In the genomic region with DNA sequence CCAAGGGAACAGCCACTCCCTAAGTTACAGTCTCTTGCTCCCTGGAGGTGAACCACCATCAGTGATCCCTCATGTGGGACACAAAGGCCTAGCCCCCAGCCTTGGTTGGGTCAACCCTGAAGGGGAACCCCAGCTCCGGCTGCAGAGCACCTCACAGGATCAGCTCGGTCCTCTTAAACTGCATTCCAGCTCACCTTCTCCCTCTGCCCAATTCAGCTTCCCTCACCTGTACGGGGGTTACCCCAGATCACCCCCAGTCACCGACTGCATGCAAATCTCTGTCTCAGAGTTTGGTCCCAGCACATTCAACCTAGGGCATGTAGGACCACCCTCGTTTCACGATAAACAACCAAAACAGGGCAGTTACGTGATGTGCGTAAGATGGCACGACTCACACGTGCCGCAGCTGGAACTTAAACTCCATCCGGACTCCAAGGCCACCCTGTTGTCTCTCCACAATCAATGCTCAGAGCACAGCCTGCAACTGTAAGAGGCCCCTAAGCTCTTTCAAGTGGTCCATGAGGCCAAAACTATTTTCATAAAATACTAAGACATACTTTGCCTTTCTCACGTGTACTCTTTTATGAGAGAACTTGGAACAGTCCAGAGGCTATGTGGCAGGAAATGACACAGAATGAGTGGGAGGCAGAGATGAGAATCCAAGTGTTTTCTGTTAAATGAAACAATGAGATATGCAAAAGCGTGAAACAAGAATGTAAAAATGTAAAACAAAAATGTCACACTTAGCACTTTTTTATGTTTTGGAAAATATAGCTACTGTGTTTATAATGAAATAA, we compare ENCODE assay signal across 18 cellular contexts.
DNase-seq lines count a peak whose midpoint lies in the region; ATAC-seq and TF ChIP-seq lines count a peak whose summit lies in the region.
"Had no signal": no experiment of that assay in that cellular context is flagged by ENCODE, and none has a peak within 500 bp of the region (broad histone marks: within the 10 kb centered on the region; RNA-seq: fewer than 3 reads in every experiment).

No MANE protein-coding gene starts in this region.

- no peak overlapping the region for H3K27ac ChIP-seq in colonic mucosa

- H3K4me3 Mint-ChIP-seq in activated CD8-positive, alpha-beta T cell treated with anti-CD3 and anti-CD28 coated beads, Interleukin-2, amount 10 ng/mL, durations not matched to agents 7 days and 5 days = no peak overlapping the region
- H3K4me3 Mint-ChIP-seq in progenitor cell of endocrine pancreas (ENCODE audit: low read depth) = no peak overlapping the region
- H3K4me3 Mint-ChIP-seq: B cell; CD8-positive, alpha-beta T cell; IgD-negative memory B cell had no signal

- no peak overlapping the region for H3K27ac Mint-ChIP-seq in activated CD8-positive, alpha-beta T cell treated with anti-CD3 and anti-CD28 coated beads, Interleukin-2, amount 10 ng/mL, durations not matched to agents 7 days and 5 days
- no peak overlapping the region for H3K27ac Mint-ChIP-seq in progenitor cell of endocrine pancreas
- H3K27ac Mint-ChIP-seq: B cell; CD8-positive, alpha-beta T cell; IgD-negative memory B cell had no signal

- no peaks in the 10 kb centered on the region for H3K36me3 Mint-ChIP-seq in activated CD8-positive, alpha-beta T cell treated with anti-CD3 and anti-CD28 coated beads, Interleukin-2, amount 10 ng/mL, durations not matched to agents 7 days and 5 days (ENCODE audit: low read depth)
- no peaks in the 10 kb centered on the region for H3K36me3 Mint-ChIP-seq in progenitor cell of endocrine pancreas (ENCODE audit: insufficient read depth)
- H3K36me3 Mint-ChIP-seq: CD8-positive, alpha-beta T cell; IgD-negative memory B cell had no signal

- no peak overlapping the region for H3K9ac ChIP-seq in colonic mucosa (ENCODE audit: low read depth in 2 of 2, low read length in 2 of 2)
- H3K9ac ChIP-seq: SK-N-SH had no signal

- peaks cover 2% of the 10 kb centered on the region for H3K27me3 Mint-ChIP-seq in activated CD8-positive, alpha-beta T cell treated with anti-CD3 and anti-CD28 coated beads, Interleukin-2, amount 10 ng/mL, durations not matched to agents 7 days and 5 days (ENCODE audit: low read depth)
- H3K27me3 Mint-ChIP-seq in progenitor cell of endocrine pancreas = no peaks in the 10 kb centered on the region
- H3K27me3 Mint-ChIP-seq: B cell had no signal

- CTCF ChIA-PET in activated CD8-positive, alpha-beta T cell treated with anti-CD3 and anti-CD28 coated beads, Interleukin-2, amount 10 ng/mL, durations not matched to agents 7 days and 5 days (lab: Charles Lee) = no interaction called here

- no peaks in the 10 kb centered on the region for H3K27me3 ChIP-seq in H7 (ENCODE audit: control insufficient read depth, insufficient read depth, low read length)
- H3K27me3 ChIP-seq in colonic mucosa = no peaks in the 10 kb centered on the region

- intact Hi-C loops in colonic mucosa (cut with DNase I) = no loop called here

- TF ChIP-seq CTCF in colonic mucosa (IDR thresholded peaks at IDR 0.05) (no peak), progenitor cell of endocrine pancreas (IDR thresholded peaks at IDR 0.05; ENCODE audit: unreplicated experiment) (no peak)

- DNase-seq in COLO829 (ENCODE audit: low spot score) (peak; percentile 8), H7 (peak; percentile 29), mesenteric fat pad (ENCODE audit: low spot score) (peak; percentile 65), colonic mucosa (no peak), progenitor cell of endocrine pancreas (ENCODE audit: low spot score, unreplicated experiment) (no peak)
- DNase-seq in activated CD8-positive, alpha-beta T cell treated with anti-CD3 and anti-CD28 coated beads, Interleukin-2, amount 10 ng/mL, durations not matched to agents 7 days and 5 days = peak; percentile 6
- DNase-seq in stimulated activated CD4-positive, alpha-beta T cell treated with anti-CD3 and anti-CD28 coated beads, Interleukin-15, amount 100 ng/mL, for 24 hours = no peak
- DNase-seq: CD8-positive, alpha-beta T cell; HCEC 1CT; NCI-H1092 treated with DMSO at 0.1 percent for 48 hours; NCI-H1694; NCI-H2107; NCI-H226; NCI-H526 treated with DMSO at 0.1 percent for 48 hours; SK-N-SH had no signal

- H3K36me3 ChIP-seq in H7 (replicated peaks; ENCODE audit: control insufficient read depth, insufficient read depth, low read length) (no peaks in the 10 kb centered on the region), colonic mucosa (no peaks in the 10 kb centered on the region)

- H3K4me1 ChIP-seq in colonic mucosa = no peaks in the 10 kb centered on the region

- no peak for ATAC-seq in activated CD8-positive, alpha-beta T cell treated with anti-CD3 and anti-CD28 coated beads, Interleukin-2, amount 10 ng/mL, durations not matched to agents 7 days and 5 days
- no peak for ATAC-seq in GM21447 (IDR thresholded peaks at IDR 0.05; ENCODE audit: unreplicated experiment)
- ATAC-seq: CD8-positive, alpha-beta T cell had no signal

- H3K9me3 ChIP-seq in colonic mucosa = no peaks in the 10 kb centered on the region
- H3K9me3 ChIP-seq: SK-N-SH had no signal

- POLR2A ChIA-PET in activated CD8-positive, alpha-beta T cell treated with anti-CD3 and anti-CD28 coated beads, Interleukin-2, amount 10 ng/mL, durations not matched to agents 7 days and 5 days (lab: Charles Lee) = no interaction called here

- no peaks in the 10 kb centered on the region for H3K9me3 Mint-ChIP-seq in activated CD8-positive, alpha-beta T cell treated with anti-CD3 and anti-CD28 coated beads, Interleukin-2, amount 10 ng/mL, durations not matched to agents 7 days and 5 days (ENCODE audit: insufficient read depth)
- H3K9me3 Mint-ChIP-seq in progenitor cell of endocrine pancreas (ENCODE audit: low read depth) = peaks cover 7% of the 10 kb centered on the region

- H3K4me3 ChIP-seq in H7 (ENCODE audit: insufficient read depth, low read depth, low read length) (no peak overlapping the region), colonic mucosa (no peak overlapping the region)

- H3K4me1 Mint-ChIP-seq in activated CD8-positive, alpha-beta T cell treated with anti-CD3 and anti-CD28 coated beads, Interleukin-2, amount 10 ng/mL, durations not matched to agents 7 days and 5 days (ENCODE audit: low read depth) = no peaks in the 10 kb centered on the region
- H3K4me1 Mint-ChIP-seq in progenitor cell of endocrine pancreas (ENCODE audit: low read depth) = no peaks in the 10 kb centered on the region
- H3K4me1 Mint-ChIP-seq: B cell, IgD-negative memory B cell had no signal

Comparison
In these comparisons a context has a peak if more than half of its experiments do, and no peak if none do; other contexts are left out.
1. DNase-seq: peak in COLO829 (single experiment), H7 (single experiment), activated CD8-positive, alpha-beta T cell treated with anti-CD3 and anti-CD28 coated beads, Interleukin-2, amount 10 ng/mL, durations not matched to agents 7 days and 5 days (single experiment) and mesenteric fat pad (single experiment); none in colonic mucosa (single experiment), stimulated activated CD4-positive, alpha-beta T cell treated with anti-CD3 and anti-CD28 coated beads, Interleukin-15, amount 100 ng/mL, for 24 hours (single experiment) and progenitor cell of endocrine pancreas (single experiment).